Comparison of ENCODE assay signal across 8 cellular contexts in genomic region chr3:45665101-45665572, GRCh38. TPM values are rescaled to one million over a fixed set of nuclear protein-coding genes. Genes with fewer than 3 reads are reported as not detected.
DNase-seq lines count a peak whose midpoint lies in the region; ATAC-seq and TF ChIP-seq lines count a peak whose summit lies in the region.

No MANE protein-coding gene starts in this region.

- CTCF ChIA-PET in CD8-positive, alpha-beta T cell (lab: Charles Lee) = interaction anchor here (0.8 to 4.5 kb wide), 10 partner anchors 9 to 208 kb away, joined by 3 to 42 read pairs (median 4); partner anchors contain the start of gene LIMD1

- intact Hi-C loops in CD8-positive, alpha-beta T cell (cut with DNase I, micrococcal nuclease) = loop anchor here (1.0 kb wide), 2 partner anchors 11 to 23 kb away; no protein-coding TSS in a partner anchor

- no peaks in the 10 kb centered on the region for H3K9me3 Mint-ChIP-seq in CD8-positive, alpha-beta T cell

- H3K27ac Mint-ChIP-seq in CD8-positive, alpha-beta T cell = peak overlapping the region; percentile 92

- H3K36me3 Mint-ChIP-seq in CD8-positive, alpha-beta T cell = peaks cover 47% of the 10 kb centered on the region

- peak; percentile 43 for ATAC-seq in CD8-positive, alpha-beta T cell
- no peak for ATAC-seq in HG02981 (IDR thresholded peaks at IDR 0.05; ENCODE audit: unreplicated experiment)

- TF ChIP-seq CTCF in CD8-positive, alpha-beta T cell (IDR thresholded peaks at IDR 0.05) = peak; percentile 56

- H3K4me1 ChIP-seq in CD8-positive, alpha-beta T cell (ENCODE audit: insufficient read depth, low read length) = peaks cover 19% of the 10 kb centered on the region
- H3K4me1 ChIP-seq in SJCRH30 = peaks cover 25% of the 10 kb centered on the region
- peaks cover 32% of the 10 kb centered on the region for H3K4me1 ChIP-seq in adipocyte (ENCODE audit: control insufficient read depth, insufficient read depth, low read length)

- peak overlapping the region; percentile 90 for H3K4me3 Mint-ChIP-seq in CD8-positive, alpha-beta T cell

- POLR2A ChIA-PET in CD8-positive, alpha-beta T cell (lab: Charles Lee) = interaction anchor here (0.9 to 2.4 kb wide), 4 partner anchors 10 to 70 kb away, joined by 3 to 5 read pairs (median 3); partner anchors contain the start of gene SACM1L

- no peaks in the 10 kb centered on the region for H3K27me3 ChIP-seq in CD8-positive, alpha-beta T cell (ENCODE audit: insufficient read depth, low read length)
- H3K27me3 ChIP-seq in SJCRH30 (no peaks in the 10 kb centered on the region), adipocyte (replicated peaks; ENCODE audit: control insufficient read depth, insufficient read depth, low read length) (no peaks in the 10 kb centered on the region)

- peak overlapping the region; percentile 63 for H3K4me3 ChIP-seq in CD8-positive, alpha-beta T cell (ENCODE audit: low read depth, low read length)
- H3K4me3 ChIP-seq in SJCRH30 = no peak overlapping the region
- H3K4me3 ChIP-seq in adipocyte (ENCODE audit: low read length) = peak overlapping the region; percentile 52

- H3K9ac ChIP-seq in adipocyte (ENCODE audit: low read length) = no peak overlapping the region

- H3K9me3 ChIP-seq in CD8-positive, alpha-beta T cell (ENCODE audit: low read length) = no peaks in the 10 kb centered on the region
- H3K9me3 ChIP-seq in SJCRH30 (replicated peaks) (no peaks in the 10 kb centered on the region), adipocyte (ENCODE audit: control insufficient read depth, low read length) (no peaks in the 10 kb centered on the region)

- peak; percentile 30 to 71 (median 61) for DNase-seq in CD8-positive, alpha-beta T cell
- DNase-seq in HuH-7 (ENCODE audit: low spot score) = peak; percentile 40
- peak; percentile 54 to 71 for DNase-seq in SJCRH30
- DNase-seq in adipocyte (ENCODE audit: low read depth) = peak; percentile 38
- DNase-seq in iPS-NIHi11 (ENCODE audit: low spot score) = peak; percentile 53
- peak in 2 of 3 experiments; percentile 26 to 37 for DNase-seq in stimulated activated CD4-positive, alpha-beta T cell treated with anti-CD3 and anti-CD28 coated beads, TNF-alpha, amount 100 ng/mL, for 4 hours (ENCODE audit: low read depth in 3 of 3)
- no peak for DNase-seq in HPDE6-E6E7 (ENCODE audit: extremely low spot score)

- peaks cover 25% of the 10 kb centered on the region for H3K4me1 Mint-ChIP-seq in CD8-positive, alpha-beta T cell (ENCODE audit: low read depth)

- H3K36me3 ChIP-seq in CD8-positive, alpha-beta T cell (ENCODE audit: insufficient read depth, low read length) = no peaks in the 10 kb centered on the region
- peaks cover 26% of the 10 kb centered on the region for H3K36me3 ChIP-seq in SJCRH30
- H3K36me3 ChIP-seq in adipocyte (ENCODE audit: control insufficient read depth, insufficient read depth, low read length, severe bottlenecking) = no peaks in the 10 kb centered on the region

- no peaks in the 10 kb centered on the region for H3K27me3 Mint-ChIP-seq in CD8-positive, alpha-beta T cell (ENCODE audit: low read depth)

- peak overlapping the region; percentile 60 for H3K27ac ChIP-seq in CD8-positive, alpha-beta T cell (ENCODE audit: low read depth, low read length)
- H3K27ac ChIP-seq in SJCRH30 = no peak overlapping the region

RNA-seq across cellular contexts. Expression of gene SACM1L, which starts 24.1 kb away (rescaled TPM):
- 10 to 100 TPM; 54.4 to 56.7 TPM for total RNA-seq in CD8-positive, alpha-beta T cell
- 21.7 and 25.0 TPM in 2 replicates for total RNA-seq in SJCRH30 (2014; rRNA removed; shearing (Covaris generic))
